In the genomic region with DNA sequence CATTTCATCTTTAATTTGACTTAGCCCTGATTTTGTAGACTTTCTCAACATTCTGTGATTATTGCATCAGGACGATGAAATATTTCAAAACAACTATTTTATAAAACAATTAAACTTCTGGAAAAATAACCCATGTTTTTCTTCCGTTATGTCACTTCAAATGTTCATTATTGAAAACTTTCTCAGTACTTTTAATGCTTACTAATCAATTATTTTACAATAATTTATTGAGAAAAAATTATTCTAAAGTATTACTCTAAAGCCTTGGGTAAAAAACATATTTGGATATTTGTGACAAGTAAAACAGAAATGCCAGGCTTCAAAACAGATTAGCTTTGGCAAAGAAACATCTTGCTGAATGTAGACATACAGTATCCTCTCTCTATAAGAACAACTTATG, we compare ENCODE assay signal across 26 cellular contexts.
"Had no signal": no experiment of that assay in that cellular context is flagged by ENCODE, and none has a peak within 500 bp of the region (broad histone marks: within the 10 kb centered on the region; RNA-seq: fewer than 3 reads in every experiment).

No MANE protein-coding gene starts in this region.

- H3K4me1 ChIP-seq: prostate gland had no signal

- H3K4me3 ChIP-seq: hepatocyte, left ventricle myocardium inferior, lung, pancreas, prostate gland, sigmoid colon, spleen, testis, thyroid gland, transverse colon, upper lobe of left lung, vagina had no signal

- H2AFZ ChIP-seq: hepatocyte had no signal

- H3K9me3 Mint-ChIP-seq: mesothelial cell of epicardium; naive B cell; natural killer cell treated with Interleukin-12 subunit alpha and Interleukin-12 subunit beta and Interleukin-15 and Interleukin-18, amount 100 ng/mL, for 72 hours; stimulated activated effector memory CD8-positive, alpha-beta T cell treated with anti-CD3 and anti-CD28 coated beads, Interleukin-12 subunit alpha, Interleukin-12 subunit beta, amount 100 ng/mL, for 72 hours; stimulated activated naive CD8-positive, alpha-beta T cell treated with anti-CD3 and anti-CD28 coated beads, Interleukin-15, Interleukin-2, amounts not matched to agents 100 ng/mL and 50 ng/mL, for 24 hours had no signal

- H3K27ac ChIP-seq: hepatocyte, left ventricle myocardium inferior, pancreas, prostate gland, sigmoid colon, spleen, testis, thyroid gland, transverse colon, upper lobe of left lung, vagina had no signal

- ATAC-seq: natural killer cell treated with Interleukin-12 subunit alpha and Interleukin-12 subunit beta and Interleukin-15 and Interleukin-18, amount 100 ng/mL, for 72 hours; pancreas; right cardiac atrium; stimulated activated effector memory CD8-positive, alpha-beta T cell treated with anti-CD3 and anti-CD28 coated beads, Interleukin-12 subunit alpha, Interleukin-12 subunit beta, amount 100 ng/mL, for 72 hours had no signal

- H3K27me3 ChIP-seq: hepatocyte, pancreas, sigmoid colon, spleen, testis, thyroid gland, transverse colon, upper lobe of left lung, vagina had no signal

- H3K4me3 Mint-ChIP-seq: mesothelial cell of epicardium; naive B cell; natural killer cell treated with Interleukin-12 subunit alpha and Interleukin-12 subunit beta and Interleukin-15 and Interleukin-18, amount 100 ng/mL, for 72 hours; stimulated activated effector memory CD8-positive, alpha-beta T cell treated with anti-CD3 and anti-CD28 coated beads, Interleukin-12 subunit alpha, Interleukin-12 subunit beta, amount 100 ng/mL, for 72 hours; stimulated activated naive CD8-positive, alpha-beta T cell treated with anti-CD3 and anti-CD28 coated beads, Interleukin-15, Interleukin-2, amounts not matched to agents 100 ng/mL and 50 ng/mL, for 24 hours had no signal

- FAIRE-seq: pancreas, small intestine had no signal

- H3K4me2 ChIP-seq: hepatocyte had no signal

- H3K79me2 ChIP-seq: hepatocyte had no signal

- DNase-seq: islet precursor cell; left ventricle myocardium inferior; mesendoderm; naive B cell; nucleus accumbens; pancreas; posterior cingulate gyrus; retina; right cardiac atrium; sigmoid colon; small intestine; spleen; stimulated activated CD4-positive, alpha-beta T cell treated with anti-CD3 and anti-CD28 coated beads, Interleukin-4, amount 100 ng/mL, for 24 hours; stimulated activated naive CD4-positive, alpha-beta T cell; testis; thyroid gland; transverse colon; upper lobe of left lung had no signal

- H3K36me3 ChIP-seq: left ventricle myocardium inferior, pancreas, prostate gland, sigmoid colon, spleen, thyroid gland, transverse colon, upper lobe of left lung, vagina had no signal

- H3K27ac Mint-ChIP-seq: mesothelial cell of epicardium; naive B cell; natural killer cell treated with Interleukin-12 subunit alpha and Interleukin-12 subunit beta and Interleukin-15 and Interleukin-18, amount 100 ng/mL, for 72 hours; stimulated activated effector memory CD8-positive, alpha-beta T cell treated with anti-CD3 and anti-CD28 coated beads, Interleukin-12 subunit alpha, Interleukin-12 subunit beta, amount 100 ng/mL, for 72 hours; stimulated activated naive CD8-positive, alpha-beta T cell treated with anti-CD3 and anti-CD28 coated beads, Interleukin-15, Interleukin-2, amounts not matched to agents 100 ng/mL and 50 ng/mL, for 24 hours had no signal

- H3K9me3 ChIP-seq: left ventricle myocardium inferior, pancreas, prostate gland, sigmoid colon, spleen, testis, thyroid gland, transverse colon, upper lobe of left lung, vagina had no signal

- H3K36me3 Mint-ChIP-seq: mesothelial cell of epicardium; naive B cell; natural killer cell treated with Interleukin-12 subunit alpha and Interleukin-12 subunit beta and Interleukin-15 and Interleukin-18, amount 100 ng/mL, for 72 hours; stimulated activated effector memory CD8-positive, alpha-beta T cell treated with anti-CD3 and anti-CD28 coated beads, Interleukin-12 subunit alpha, Interleukin-12 subunit beta, amount 100 ng/mL, for 72 hours had no signal
